ENCODE assay signal across 8 cellular contexts in genomic region chr2:232440220-232441018, GRCh38. TPM values are rescaled to one million over a fixed set of nuclear protein-coding genes. Genes with fewer than 3 reads are reported as not detected.
DNase-seq lines count a peak whose midpoint lies in the region; ATAC-seq and TF ChIP-seq lines count a peak whose summit lies in the region.
"Not testable (repeated sequence)": the region's sequence is repeated elsewhere in the genome, so short reads cannot be mapped to it uniquely, and the experiment has no call there.

No MANE protein-coding gene starts in this region.

- not testable (repeated sequence) for H3K27ac Mint-ChIP-seq in CD8-positive, alpha-beta T cell

- not testable (repeated sequence) for H3K4ac ChIP-seq in mesenchymal stem cell (ENCODE audit: low read depth in 1 of 2, low read length in 2 of 2)

- not testable (repeated sequence) for H3K27me3 Mint-ChIP-seq in CD8-positive, alpha-beta T cell (ENCODE audit: low read depth)

- not testable (repeated sequence) for H2BK120ac ChIP-seq in mesenchymal stem cell (ENCODE audit: low read depth, low read length)

- H2AFZ ChIP-seq in mesenchymal stem cell (ENCODE audit: low read depth, low read length), result not testable (repeated sequence)

- not testable (repeated sequence) for H4K8ac ChIP-seq in mesenchymal stem cell (ENCODE audit: low read length)

- not testable (repeated sequence) for H3K14ac ChIP-seq in mesenchymal stem cell (ENCODE audit: low read length in 2 of 2)

- H2BK15ac ChIP-seq in mesenchymal stem cell (ENCODE audit: low read depth, poor library complexity, severe bottlenecking), result not testable (repeated sequence)

- H3K4me2 ChIP-seq in mesenchymal stem cell (ENCODE audit: low read length, poor library complexity, severe bottlenecking), result not testable (repeated sequence)

- ATAC-seq in CD8-positive, alpha-beta T cell, result peak; percentile 95
- peak; percentile 60 for ATAC-seq in GM19467 (IDR thresholded peaks at IDR 0.05; ENCODE audit: unreplicated experiment)

- H3K27me3 ChIP-seq in CD8-positive, alpha-beta T cell (ENCODE audit: insufficient read depth, low read length); effector memory CD4-positive, alpha-beta T cell (replicated peaks; ENCODE audit: control insufficient read depth, insufficient read depth, low read length, poor library complexity, severe bottlenecking): not testable (repeated sequence)
- peaks cover 39 to 47% of the 10 kb centered on the region in 2 experiments for H3K27me3 ChIP-seq in mesenchymal stem cell (ENCODE audit: control insufficient read depth in 1 of 2, insufficient read depth in 1 of 2, low read length in 2 of 2)

- intact Hi-C loops in CD8-positive, alpha-beta T cell (cut with DNase I, micrococcal nuclease), result loop anchor here (1.0 to 5.0 kb wide), 4 partner anchors 82 to 534 kb away; no protein-coding TSS in a partner anchor

- H3K79me1 ChIP-seq in mesenchymal stem cell (replicated peaks; ENCODE audit: low read length, poor library complexity, severe bottlenecking), result not testable (repeated sequence)

- not testable (repeated sequence) for H3K23ac ChIP-seq in mesenchymal stem cell (ENCODE audit: low read length in 2 of 2)

- not testable (repeated sequence) for H2BK12ac ChIP-seq in mesenchymal stem cell (ENCODE audit: low read length in 2 of 2)

- H3K4me1 Mint-ChIP-seq in CD8-positive, alpha-beta T cell (ENCODE audit: low read depth), result not testable (repeated sequence)

- peak; percentile 78 to 94 (median 84) for DNase-seq in CD8-positive, alpha-beta T cell
- DNase-seq in HT1080 (ENCODE audit: low read depth) (peak; percentile 70), NOMO-1 treated with dmso at 0.1 percent for 144 hours (lab: John Stamatoyannopoulos, UW; ENCODE audit: unreplicated experiment) (peak; percentile 17), mesenchymal stem cell (peak; percentile 65)
- DNase-seq in activated CD8-positive, alpha-beta memory T cell treated with anti-CD3 and anti-CD28 coated beads for 4 hours (ENCODE audit: low read depth in 2 of 2), result peak; percentile 69 to 79
- DNase-seq in effector memory CD4-positive, alpha-beta T cell, result peak; percentile 56 to 76 (median 66)
- DNase-seq in stimulated activated CD8-positive, alpha-beta memory T cell treated with anti-CD3 and anti-CD28 coated beads, Interleukin-15, amount 100 ng/mL, for 1 hour (ENCODE audit: low read depth), result peak; percentile 84

- H3K18ac ChIP-seq in mesenchymal stem cell (ENCODE audit: low read depth in 1 of 2, low read length in 2 of 2), result not testable (repeated sequence)

- H3K9me3 Mint-ChIP-seq in CD8-positive, alpha-beta T cell, result not testable (repeated sequence)

- H3K9me3 ChIP-seq in CD8-positive, alpha-beta T cell (ENCODE audit: low read length); effector memory CD4-positive, alpha-beta T cell (ENCODE audit: control insufficient read depth, low read length); mesenchymal stem cell (ENCODE audit: control insufficient read depth, low read length): not testable (repeated sequence)

- H2BK5ac ChIP-seq in mesenchymal stem cell (ENCODE audit: low read depth, low read length, poor library complexity, severe bottlenecking), result not testable (repeated sequence)

- not testable (repeated sequence) for H4K91ac ChIP-seq in mesenchymal stem cell (ENCODE audit: low read length)

- not testable (repeated sequence) for H3K36me3 Mint-ChIP-seq in CD8-positive, alpha-beta T cell

- H3K4me3 ChIP-seq in CD8-positive, alpha-beta T cell (ENCODE audit: low read depth, low read length); effector memory CD4-positive, alpha-beta T cell (ENCODE audit: insufficient read depth, low read depth, low read length, poor library complexity, severe bottlenecking); mesenchymal stem cell (ENCODE audit: insufficient read depth in 1 of 2, low read depth in 1 of 2, low read length in 2 of 2): not testable (repeated sequence)

- CTCF ChIA-PET in CD8-positive, alpha-beta T cell (lab: Charles Lee), result interaction anchor here (0.8 to 3.9 kb wide), 14 partner anchors 10 to 545 kb away, joined by 3 to 23 read pairs (median 4); no protein-coding TSS in a partner anchor

- H3K4me1 ChIP-seq in CD8-positive, alpha-beta T cell (ENCODE audit: insufficient read depth, low read length); effector memory CD4-positive, alpha-beta T cell (ENCODE audit: control insufficient read depth, insufficient read depth, low read length, poor library complexity, severe bottlenecking); mesenchymal stem cell (ENCODE audit: control insufficient read depth, insufficient read depth, low read depth, low read length): not testable (repeated sequence)

- not testable (repeated sequence) for H3K9ac ChIP-seq in mesenchymal stem cell (ENCODE audit: low read length)

- POLR2A ChIA-PET in CD8-positive, alpha-beta T cell (lab: Charles Lee), result not testable (repeated sequence)

- H3K4me3 Mint-ChIP-seq in CD8-positive, alpha-beta T cell, result peak overlapping the region; percentile 42

- peak; percentile 79 for TF ChIP-seq CTCF in CD8-positive, alpha-beta T cell (IDR thresholded peaks at IDR 0.05)

- H2AK5ac ChIP-seq in mesenchymal stem cell (ENCODE audit: low read length, severe bottlenecking), result not testable (repeated sequence)

- 12% methylated on average over 13 of the region's 16 CpGs for WGBS in mesenchymal stem cell

- H3K36me3 ChIP-seq in CD8-positive, alpha-beta T cell (ENCODE audit: insufficient read depth, low read length); effector memory CD4-positive, alpha-beta T cell (ENCODE audit: control insufficient read depth, insufficient read depth, low read length); mesenchymal stem cell (ENCODE audit: control insufficient read depth in 1 of 2, insufficient read depth in 2 of 2, low read depth in 1 of 2, low read length in 2 of 2): not testable (repeated sequence)

- H3K27ac ChIP-seq in CD8-positive, alpha-beta T cell (ENCODE audit: low read depth, low read length); effector memory CD4-positive, alpha-beta T cell (ENCODE audit: insufficient read depth, low read length, poor library complexity, severe bottlenecking); mesenchymal stem cell (ENCODE audit: low read length, poor library complexity, severe bottlenecking): not testable (repeated sequence)

RNA-seq across cellular contexts. Expression of gene ALPI, which starts 15.5 kb away (rescaled TPM):
- total RNA-seq in CD8-positive, alpha-beta T cell, result not detected
- not detected in 2 replicates for total RNA-seq in HT1080 (2014; rRNA removed; shearing (Covaris generic))
- polyA plus RNA-seq in HT1080 (2015; cell fraction: cytosol; rRNA removed), result not detected in 2 replicates
- polyA plus RNA-seq in HT1080 (2015; cell fraction: nucleus; rRNA removed), result not detected in 2 replicates
- polyA plus RNA-seq in mesenchymal stem cell (2013, experiment 1 of 2), result not detected
- polyA plus RNA-seq in mesenchymal stem cell (2013, experiment 2 of 2), result not detected

RNA-seq across cellular contexts. Expression of gene ALPG, which starts 33.8 kb away (rescaled TPM):
- total RNA-seq in CD8-positive, alpha-beta T cell, result not detected
- total RNA-seq in HT1080 (2014; rRNA removed; shearing (Covaris generic)), result not detected in 2 replicates
- not detected in 2 replicates for polyA plus RNA-seq in HT1080 (2015; cell fraction: cytosol; rRNA removed)
- not detected in 2 replicates for polyA plus RNA-seq in HT1080 (2015; cell fraction: nucleus; rRNA removed)
- not detected for polyA plus RNA-seq in mesenchymal stem cell (2013, experiment 1 of 2)
- polyA plus RNA-seq in mesenchymal stem cell (2013, experiment 2 of 2), result not detected

RNA-seq across cellular contexts. Expression of gene ECEL1, which starts 47.2 kb away (rescaled TPM):
- total RNA-seq in CD8-positive, alpha-beta T cell, result not detected
- total RNA-seq in HT1080 (2014; rRNA removed; shearing (Covaris generic)), result not detected in 2 replicates
- polyA plus RNA-seq in HT1080 (2015; cell fraction: cytosol; rRNA removed), result not detected in 2 replicates
- not detected in 2 replicates for polyA plus RNA-seq in HT1080 (2015; cell fraction: nucleus; rRNA removed)
- not detected for polyA plus RNA-seq in mesenchymal stem cell (2013, experiment 1 of 2)
- polyA plus RNA-seq in mesenchymal stem cell (2013, experiment 2 of 2), result not detected

Comparison
In these comparisons a context has a peak if more than half of its experiments do, and no peak if none do; other contexts are left out.
1. DNase-seq: peak in every context shown above with its lines; median percentile 84 in CD8-positive, alpha-beta T cell; 84 in stimulated activated CD8-positive, alpha-beta memory T cell treated with anti-CD3 and anti-CD28 coated beads, Interleukin-15, amount 100 ng/mL, for 1 hour; 74 in activated CD8-positive, alpha-beta memory T cell treated with anti-CD3 and anti-CD28 coated beads for 4 hours; 70 in HT1080; 66 in effector memory CD4-positive, alpha-beta T cell; 65 in mesenchymal stem cell; 17 in NOMO-1 treated with dmso at 0.1 percent for 144 hours.